Comparison of ENCODE assay signal across 12 cellular contexts in genomic region chr17:7711356-7711755, GRCh38. TPM values are rescaled to one million over a fixed set of nuclear protein-coding genes. Genes with fewer than 3 reads are reported as not detected.
DNase-seq lines count a peak whose midpoint lies in the region; ATAC-seq and TF ChIP-seq lines count a peak whose summit lies in the region.
"Had no signal": no experiment of that assay in that cellular context is flagged by ENCODE, and none has a peak within 500 bp of the region (broad histone marks: within the 10 kb centered on the region; RNA-seq: fewer than 3 reads in every experiment).

No MANE protein-coding gene starts in this region.

- intact Hi-C loops in head of caudate nucleus (cut with DNase I) = no loop called here

- peak in 1 of 2 experiments; percentile 46 for TF ChIP-seq CTCF in brain (conservative IDR thresholded peaks at IDR 0.05)
- peak; percentile 37 for TF ChIP-seq CTCF in nephron progenitor cell (IDR thresholded peaks at IDR 0.05)

- peaks cover 93% of the 10 kb centered on the region for H3K4me1 Mint-ChIP-seq in brain
- peaks cover 64% of the 10 kb centered on the region for H3K4me1 Mint-ChIP-seq in nephron progenitor cell

- H3K36me3 Mint-ChIP-seq in brain (peaks cover 9% of the 10 kb centered on the region), nephron progenitor cell (ENCODE audit: low read depth) (peaks cover 15% of the 10 kb centered on the region)

- peak overlapping the region; percentile 30 to 77 (median 57) for H3K4me3 Mint-ChIP-seq in brain
- H3K4me3 Mint-ChIP-seq in nephron progenitor cell = no peak overlapping the region

- peaks cover 22% of the 10 kb centered on the region for H3K27me3 ChIP-seq in H7 (ENCODE audit: control insufficient read depth, insufficient read depth, low read length)

- no peak overlapping the region for H3K4me3 ChIP-seq in H7 (ENCODE audit: insufficient read depth, low read depth, low read length)
- H3K4me3 ChIP-seq: coronary artery had no signal

- peak overlapping the region; percentile 36 to 98 (median 72) for H3K27ac Mint-ChIP-seq in brain
- H3K27ac Mint-ChIP-seq in nephron progenitor cell = no peak overlapping the region

- DNase-seq in NCI-H82 (lab: John Stamatoyannopoulos, UW) (peak; percentile 66), NCI-H82 treated with DMSO at 0.1 percent for 48 hours (lab: John Stamatoyannopoulos, UW; ENCODE audit: unreplicated experiment) (no peak), H7 (peak; percentile 84), nephron progenitor cell (no peak), head of caudate nucleus (no peak), GOT3 (lab: John Stamatoyannopoulos, UW) (no peak)
- DNase-seq: NCI-H510A treated with DMSO at 0.1 percent for 48 hours had no signal

- H3K9me3 Mint-ChIP-seq in brain (no peaks in the 10 kb centered on the region), nephron progenitor cell (no peaks in the 10 kb centered on the region)

- ATAC-seq in GM18498 (IDR thresholded peaks at IDR 0.05; ENCODE audit: unreplicated experiment) = no peak
- ATAC-seq: activated CD4-positive, CD25-positive, alpha-beta regulatory T cell treated with anti-CD3 and anti-CD28 coated beads, Interleukin-2, amount 50 U/mL, for 24 hours had no signal

- H3K27me3 Mint-ChIP-seq in brain = peaks cover 4% of the 10 kb centered on the region
- H3K27me3 Mint-ChIP-seq in nephron progenitor cell (ENCODE audit: low read depth, poor library complexity) = peaks cover 42% of the 10 kb centered on the region

- no peaks in the 10 kb centered on the region for H3K36me3 ChIP-seq in H7 (replicated peaks; ENCODE audit: control insufficient read depth, insufficient read depth, low read length)

RNA-seq across cellular contexts. Expression of gene DNAH2, which starts 6.2 kb away (rescaled TPM):
- 0.11 and 0.24 TPM in 2 replicates for total RNA-seq in H7 (2014; rRNA removed; shearing (Covaris generic))
- polyA plus RNA-seq in brain (ENCODE audit: insufficient read depth, low read depth, low replicate concordance) = 3.8 TPM
- total RNA-seq: LHCN-M2 had no signal

RNA-seq across cellular contexts. Expression of gene EFNB3, which starts 6.4 kb away (rescaled TPM):
- total RNA-seq in H7 (2014; rRNA removed; shearing (Covaris generic)) = 6.0 and 6.4 TPM in 2 replicates
- polyA plus RNA-seq in brain (ENCODE audit: insufficient read depth, low read depth, low replicate concordance) = 54.0 TPM

RNA-seq across cellular contexts. Expression of gene WRAP53, which starts 23.1 kb away (rescaled TPM):
- total RNA-seq in H7 (2014; rRNA removed; shearing (Covaris generic)) = 32.9 and 41.3 TPM in 2 replicates
- 42.0 TPM for polyA plus RNA-seq in brain (ENCODE audit: insufficient read depth, low read depth, low replicate concordance)

RNA-seq across cellular contexts. Expression of gene TP53, which starts 24.1 kb away (rescaled TPM):
- total RNA-seq in H7 (2014; rRNA removed; shearing (Covaris generic)) = 97.5 and 99.4 TPM in 2 replicates
- polyA plus RNA-seq in brain (ENCODE audit: insufficient read depth, low read depth, low replicate concordance) = 58.4 TPM

Comparison
In these comparisons a context has a peak if more than half of its experiments do, and no peak if none do; other contexts are left out.
1. DNase-seq: peak in NCI-H82 (single experiment) and H7 (single experiment); none in NCI-H82 treated with DMSO at 0.1 percent for 48 hours (single experiment), nephron progenitor cell (single experiment), head of caudate nucleus (0 of 42) and GOT3 (single experiment).